Comparison of ENCODE assay signal across 17 cellular contexts in the genomic region with DNA sequence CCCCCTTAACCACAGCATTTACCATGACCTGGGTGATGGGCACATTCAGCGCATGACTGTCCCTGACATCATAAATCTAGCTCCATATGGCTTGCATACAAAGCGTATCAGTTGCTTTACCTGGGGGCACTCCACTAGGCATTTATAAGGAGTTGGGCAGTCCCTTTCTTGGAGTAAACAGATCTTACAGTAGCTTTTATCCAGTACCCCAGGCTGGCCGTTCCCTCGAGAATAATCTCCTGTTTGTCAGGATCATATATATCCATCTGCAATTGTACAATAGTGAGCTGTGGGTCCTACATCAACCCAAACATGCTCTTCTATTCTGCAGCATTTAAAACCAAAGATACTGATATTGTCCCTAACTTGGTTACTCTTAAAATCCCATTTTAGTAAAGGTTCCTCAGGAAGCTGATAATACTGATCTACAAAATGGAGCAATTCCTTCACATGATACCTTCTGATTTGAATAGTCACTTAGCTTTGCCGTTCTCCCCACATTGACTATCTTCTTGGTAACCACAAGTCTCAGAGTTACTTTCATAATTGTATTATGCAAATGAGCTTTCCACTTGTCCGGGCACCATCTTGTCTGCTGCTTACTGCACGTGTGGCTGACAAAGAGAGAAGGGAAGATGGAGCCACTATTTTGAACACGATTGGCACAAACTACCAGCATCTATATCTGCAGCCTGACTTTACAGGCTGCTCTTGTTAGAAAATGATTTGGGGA.
A peak's percentile ranks its signal among the peaks of the same experiment; 100 is the strongest.
DNase-seq lines count a peak whose midpoint lies in the region; ATAC-seq and FAIRE-seq lines count a peak whose summit lies in the region.
"Had no signal": no experiment of that assay in that cellular context is flagged by ENCODE, and none has a peak within 500 bp of the region (broad histone marks: within the 10 kb centered on the region; RNA-seq: fewer than 3 reads in every experiment).

No MANE protein-coding gene starts in this region.

- FAIRE-seq in urothelium cell line (lab: Jason Lieb, UNC), result peak; percentile 5
- FAIRE-seq: endometrium, frontal cortex had no signal

- peaks cover 3% of the 10 kb centered on the region for H3K27me3 Mint-ChIP-seq in activated CD4-positive, alpha-beta T cell treated with anti-CD3 and anti-CD28 coated beads for 36 hours
- H3K27me3 Mint-ChIP-seq: activated CD4-positive, alpha-beta memory T cell treated with anti-CD3 and anti-CD28 coated beads, Interleukin-2, amount 10 ng/mL, durations not matched to agents 7 days and 5 days had no signal

- no peaks in the 10 kb centered on the region for H3K4me1 Mint-ChIP-seq in activated CD4-positive, alpha-beta T cell treated with anti-CD3 and anti-CD28 coated beads for 36 hours
- H3K4me1 Mint-ChIP-seq: activated CD4-positive, alpha-beta memory T cell treated with anti-CD3 and anti-CD28 coated beads, Interleukin-2, amount 10 ng/mL, durations not matched to agents 7 days and 5 days had no signal

- intact Hi-C loops in activated CD4-positive, alpha-beta T cell treated with anti-CD3 and anti-CD28 coated beads for 36 hours (cut with DNase I, micrococcal nuclease), result no loop called here

- ATAC-seq in HG02571 (IDR thresholded peaks at IDR 0.05; ENCODE audit: unreplicated experiment) (peak; percentile 80), HG03342 (IDR thresholded peaks at IDR 0.05; ENCODE audit: unreplicated experiment) (peak; percentile 97)
- no peak for ATAC-seq in activated CD4-positive, alpha-beta T cell treated with anti-CD3 and anti-CD28 coated beads for 36 hours

- H3K36me3 Mint-ChIP-seq in activated CD4-positive, alpha-beta T cell treated with anti-CD3 and anti-CD28 coated beads for 36 hours (ENCODE audit: low read depth), result no peaks in the 10 kb centered on the region
- H3K36me3 Mint-ChIP-seq: IgD-negative memory B cell, mesothelial cell of epicardium had no signal

- H3K9me3 Mint-ChIP-seq in activated CD4-positive, alpha-beta T cell treated with anti-CD3 and anti-CD28 coated beads for 36 hours (ENCODE audit: low read depth), result no peaks in the 10 kb centered on the region
- H3K9me3 Mint-ChIP-seq: activated CD4-positive, alpha-beta memory T cell treated with anti-CD3 and anti-CD28 coated beads, Interleukin-2, amount 10 ng/mL, durations not matched to agents 7 days and 5 days; CD4-positive, alpha-beta T cell; IgD-negative memory B cell; mesothelial cell of epicardium had no signal

- CTCF ChIA-PET in activated CD4-positive, alpha-beta T cell treated with anti-CD3 and anti-CD28 coated beads for 36 hours (lab: Charles Lee), result interaction anchor here (0.8 kb wide), 1 partner anchor 97 kb away, joined by 3 read pairs; no protein-coding TSS in a partner anchor

- POLR2A ChIA-PET in activated CD4-positive, alpha-beta T cell treated with anti-CD3 and anti-CD28 coated beads for 36 hours (lab: Charles Lee), result no interaction called here

- no peak overlapping the region for H3K4me3 Mint-ChIP-seq in activated CD4-positive, alpha-beta T cell treated with anti-CD3 and anti-CD28 coated beads for 36 hours
- H3K4me3 Mint-ChIP-seq: activated CD4-positive, alpha-beta memory T cell treated with anti-CD3 and anti-CD28 coated beads, Interleukin-2, amount 10 ng/mL, durations not matched to agents 7 days and 5 days; CD4-positive, alpha-beta T cell; mesothelial cell of epicardium had no signal

- DNase-seq in NCI-H526 (lab: John Stamatoyannopoulos, UW) (peak; percentile 24 to 25), NCI-H526 treated with DMSO at 0.1 percent for 48 hours (lab: John Stamatoyannopoulos, UW) (no peak), urothelium cell line (ENCODE audit: low spot score) (no peak), A172 (ENCODE audit: low spot score) (no peak), D341Med (ENCODE audit: low spot score) (no peak)
- DNase-seq in activated CD4-positive, alpha-beta T cell treated with anti-CD3 and anti-CD28 coated beads for 36 hours, result no peak
- DNase-seq: activated CD4-positive, alpha-beta memory T cell treated with anti-CD3 and anti-CD28 coated beads, Interleukin-2, amount 10 ng/mL, durations not matched to agents 7 days and 5 days; CD4-positive, alpha-beta T cell; NCI-H1417 treated with DMSO at 0.1 percent for 48 hours; NCI-H510A treated with DMSO at 0.1 percent for 48 hours; spleen had no signal

- H3K27ac Mint-ChIP-seq in activated CD4-positive, alpha-beta T cell treated with anti-CD3 and anti-CD28 coated beads for 36 hours, result no peak overlapping the region
- H3K27ac Mint-ChIP-seq: activated CD4-positive, alpha-beta memory T cell treated with anti-CD3 and anti-CD28 coated beads, Interleukin-2, amount 10 ng/mL, durations not matched to agents 7 days and 5 days; CD4-positive, alpha-beta T cell; IgD-negative memory B cell; mesothelial cell of epicardium had no signal

Comparison
In these comparisons a context has a peak if more than half of its experiments do, and no peak if none do; other contexts are left out.
1. DNase-seq: peak in NCI-H526 (2 of 2); none in NCI-H526 treated with DMSO at 0.1 percent for 48 hours (single experiment), urothelium cell line (single experiment), A172 (single experiment), D341Med (single experiment) and activated CD4-positive, alpha-beta T cell treated with anti-CD3 and anti-CD28 coated beads for 36 hours (single experiment).